25 cellular contexts compared by ENCODE assay signal in the genomic region with DNA sequence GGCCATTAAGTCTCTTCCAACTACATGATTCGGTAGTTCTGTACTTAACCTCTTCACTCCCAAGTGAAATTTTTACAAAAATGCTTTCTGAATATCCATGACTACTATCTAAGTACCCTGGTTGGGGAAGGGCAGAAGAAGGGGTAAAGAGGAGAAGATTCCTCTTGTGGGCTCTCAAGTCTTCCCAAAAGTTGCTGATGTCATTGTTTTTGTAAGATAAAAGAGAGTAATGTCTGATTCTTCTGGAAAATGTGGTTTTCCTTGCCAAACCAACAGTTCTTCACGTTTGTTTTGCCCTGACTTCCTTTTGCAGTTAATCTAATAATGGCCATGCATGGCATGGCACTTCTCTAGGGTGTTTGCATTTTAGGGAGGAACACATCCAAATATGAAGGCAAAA.
"Had no signal": no experiment of that assay in that cellular context is flagged by ENCODE, and none has a peak within 500 bp of the region (broad histone marks: within the 10 kb centered on the region; RNA-seq: fewer than 3 reads in every experiment).

No MANE protein-coding gene starts in this region.

- H3K27ac ChIP-seq: brain microvascular endothelial cell, cardiac muscle cell, KMS-11 had no signal

- H3K4me3 ChIP-seq: cardiac muscle cell had no signal

- H3K27ac Mint-ChIP-seq: activated B cell treated with CpG ODN at 0.5 μM for 24 hours; activated CD4-positive, alpha-beta memory T cell treated with anti-CD3 and anti-CD28 coated beads for 36 hours; activated CD4-positive, alpha-beta T cell treated with anti-CD3 and anti-CD28 coated beads, Interleukin-2, amount 10 ng/mL, durations not matched to agents 7 days and 5 days; activated naive CD8-positive, alpha-beta T cell had no signal

- H3K36me3 Mint-ChIP-seq: activated CD4-positive, alpha-beta memory T cell treated with anti-CD3 and anti-CD28 coated beads for 36 hours had no signal

- DNase-seq: activated B cell treated with CpG ODN at 0.5 μM for 24 hours; activated CD4-positive, alpha-beta memory T cell treated with anti-CD3 and anti-CD28 coated beads for 36 hours; activated CD4-positive, alpha-beta T cell treated with anti-CD3 and anti-CD28 coated beads, Interleukin-2, amount 10 ng/mL, durations not matched to agents 7 days and 5 days; activated CD8-positive, alpha-beta memory T cell treated with anti-CD3 and anti-CD28 coated beads for 24 hours; activated effector memory CD4-positive, alpha-beta T cell treated with anti-CD3 and anti-CD28 coated beads, Interleukin-2, amount 50 U/mL, for 16 hours; activated naive CD4-positive, alpha-beta T cell treated with Interleukin-2 at 50 U/mL for 16 hours; activated T-cell treated with anti-CD3 and anti-CD28 coated beads, Interleukin-2, amount 50 U/mL, for 4 hours; amygdala; brain microvascular endothelial cell; MV-4-11; NCI-H1092 treated with DMSO at 0.1 percent for 48 hours; NCI-H1417 treated with DMSO at 0.1 percent for 48 hours; NCI-H1694; NCI-H2029; NCI-H2107; NCI-H2171 treated with DMSO at 0.1 percent for 48 hours; NCI-H345; NCI-H510A treated with DMSO at 0.1 percent for 48 hours; NCI-H69; SIG-M5; SK-N-SH; T-helper 1 cell had no signal

- H3K9me3 Mint-ChIP-seq: activated CD4-positive, alpha-beta memory T cell treated with anti-CD3 and anti-CD28 coated beads for 36 hours; activated T-cell treated with anti-CD3 and anti-CD28 coated beads, Interleukin-2, amount 50 U/mL, for 4 hours had no signal

- H3K4me1 Mint-ChIP-seq: activated B cell treated with CpG ODN at 0.5 μM for 24 hours; activated CD4-positive, alpha-beta T cell treated with anti-CD3 and anti-CD28 coated beads, Interleukin-2, amount 10 ng/mL, durations not matched to agents 7 days and 5 days had no signal

- H3K9me3 ChIP-seq: SK-N-SH had no signal

- H3K36me3 ChIP-seq: brain microvascular endothelial cell, cardiac muscle cell had no signal

- H3K4me2 ChIP-seq: KMS-11, SK-N-SH had no signal

- H3K27me3 ChIP-seq: brain microvascular endothelial cell, cardiac muscle cell had no signal

- H3K4me3 Mint-ChIP-seq: activated B cell treated with CpG ODN at 0.5 μM for 24 hours; activated CD4-positive, alpha-beta memory T cell treated with anti-CD3 and anti-CD28 coated beads for 36 hours; activated CD4-positive, alpha-beta T cell treated with anti-CD3 and anti-CD28 coated beads, Interleukin-2, amount 10 ng/mL, durations not matched to agents 7 days and 5 days; activated naive CD8-positive, alpha-beta T cell; activated T-cell treated with anti-CD3 and anti-CD28 coated beads, Interleukin-2, amount 50 U/mL, for 4 hours had no signal

- H3K9ac ChIP-seq: KMS-11, SK-N-SH had no signal
